20 cellular contexts compared by ENCODE assay signal in genomic region chr2:216839626-216840132, GRCh38. TPM values are rescaled to one million over a fixed set of nuclear protein-coding genes. Genes with fewer than 3 reads are reported as not detected.
DNase-seq lines count a peak whose midpoint lies in the region; ATAC-seq and TF ChIP-seq lines count a peak whose summit lies in the region.
"Had no signal": no experiment of that assay in that cellular context is flagged by ENCODE, and none has a peak within 500 bp of the region (broad histone marks: within the 10 kb centered on the region; RNA-seq: fewer than 3 reads in every experiment).

No MANE protein-coding gene starts in this region.

- no peak for ATAC-seq in PC-3

- DNase-seq in NCI-H82 (lab: John Stamatoyannopoulos, UW), result peak; percentile 10
- no peak for DNase-seq in NCI-H82 treated with DMSO at 0.1 percent for 48 hours (lab: John Stamatoyannopoulos, UW; ENCODE audit: unreplicated experiment)
- DNase-seq in NCI-H2171 (lab: John Stamatoyannopoulos, UW), result peak; percentile 76
- DNase-seq in PC-3, result peak; percentile 16
- peak; percentile 15 for DNase-seq in superior temporal gyrus (ENCODE audit: extremely low spot score)
- DNase-seq in esophagus squamous epithelium (lab: John Stamatoyannopoulos, UW), result no peak
- no peak for DNase-seq in HFFc6
- DNase-seq: EL, H9, KG1, NCI-H1092 treated with DMSO at 0.1 percent for 48 hours, NCI-H1436 treated with DMSO at 0.1 percent for 48 hours, NCI-H2029 treated with DMSO at 0.1 percent for 48 hours, NCI-H510A treated with DMSO at 0.1 percent for 48 hours, SHP77 treated with DMSO at 0.1 percent for 48 hours, T-helper 2 cell had no signal

- H3K4me1 ChIP-seq in PC-3 (ENCODE audit: insufficient read depth, low read length) (no peaks in the 10 kb centered on the region), esophagus squamous epithelium (no peaks in the 10 kb centered on the region)

- WGBS in esophagus squamous epithelium, 2 donors, result 87 to 88% methylated on average over 4 of the region's 4 CpGs

- CTCF ChIA-PET in PC-3 (lab: Charles Lee), result no interaction called here

- intact Hi-C loops in PC-3 (cut with micrococcal nuclease), result no loop called here
- intact Hi-C loops in esophagus squamous epithelium (cut with DNase I), result no loop called here

- H3K9me2 ChIP-seq in PC-3 (replicated peaks; ENCODE audit: low read length), result no peaks in the 10 kb centered on the region

- H3K9ac ChIP-seq in PC-3 (ENCODE audit: low read length), result no peak overlapping the region

- no peak for TF ChIP-seq POLR2A in esophagus squamous epithelium (IDR thresholded peaks at IDR 0.05)

- no peaks in the 10 kb centered on the region for H3K9me3 Mint-ChIP-seq in HFFc6

- H2AFZ ChIP-seq in PC-3 (ENCODE audit: low read length), result no peak overlapping the region

- no peaks in the 10 kb centered on the region for H4K20me1 ChIP-seq in PC-3 (ENCODE audit: low read length)

- H3K27me3 ChIP-seq in PC-3 (ENCODE audit: low read length) (peaks cover 19% of the 10 kb centered on the region; the same call in 1 of the 2 replicates), esophagus squamous epithelium (no peaks in the 10 kb centered on the region)

- no peaks in the 10 kb centered on the region for H3F3A ChIP-seq in PC-3 (ENCODE audit: low read length, unreplicated experiment)

- H3K4me3 ChIP-seq in PC-3 (ENCODE audit: low read length), result no peak overlapping the region
- H3K4me3 ChIP-seq in esophagus squamous epithelium, result no peak overlapping the region
- H3K4me3 ChIP-seq: SK-N-MC had no signal

- POLR2A ChIA-PET in PC-3 (lab: Charles Lee; ENCODE audit: unreplicated experiment), result no interaction called here

- H3K27ac Mint-ChIP-seq in HFFc6, result no peak overlapping the region
- H3K27ac Mint-ChIP-seq: B cell, CD14-positive monocyte, H9 had no signal

- BruUV-seq in PC-3 (replicated peaks; lab: Mats Ljungman, UMichigan), result no TSS peak

- no peaks in the 10 kb centered on the region for H3K36me3 ChIP-seq in PC-3 (ENCODE audit: low read depth, low read length)
- no peaks in the 10 kb centered on the region for H3K36me3 ChIP-seq in esophagus squamous epithelium

- H3K9me3 ChIP-seq in PC-3 (ENCODE audit: low read length), result no peaks in the 10 kb centered on the region
- no peaks in the 10 kb centered on the region for H3K9me3 ChIP-seq in esophagus squamous epithelium

- no peak overlapping the region for H3K4me2 ChIP-seq in PC-3 (ENCODE audit: low read length)

- H3K27ac ChIP-seq in PC-3 (ENCODE audit: low read length) (no peak overlapping the region), esophagus squamous epithelium (no peak overlapping the region)
- H3K27ac ChIP-seq: RWPE1, SK-N-MC had no signal

- H3K4me3 Mint-ChIP-seq in HFFc6, result no peak overlapping the region
- H3K4me3 Mint-ChIP-seq: B cell, CD14-positive monocyte, H9 had no signal

- peaks cover 43% of the 10 kb centered on the region for H3K27me3 Mint-ChIP-seq in HFFc6 (ENCODE audit: insufficient read depth)

- no peaks in the 10 kb centered on the region for H3K36me3 Mint-ChIP-seq in HFFc6 (ENCODE audit: low read depth)
- H3K36me3 Mint-ChIP-seq: CD14-positive monocyte had no signal

- TF ChIP-seq CTCF in PC-3 (conservative IDR thresholded peaks at IDR 0.05; ENCODE audit: low read depth, low read length) (no peak), esophagus squamous epithelium (IDR thresholded peaks at IDR 0.05) (no peak), HFFc6 (IDR thresholded peaks at IDR 0.05) (no peak)

- H3K79me2 ChIP-seq in PC-3 (ENCODE audit: low read length), result no peaks in the 10 kb centered on the region

- no peaks in the 10 kb centered on the region for H3K4me1 Mint-ChIP-seq in HFFc6 (ENCODE audit: low read depth)
- H3K4me1 Mint-ChIP-seq: B cell had no signal

RNA-seq across cellular contexts. Expression of gene TNP1, which starts 20.2 kb away (rescaled TPM):
- not detected in 2 replicates for total RNA-seq in PC-3 (2014; rRNA removed)
- total RNA-seq in esophagus squamous epithelium, result not detected
- not detected for total RNA-seq in HFFc6 (2021; fragmentation: NEBNext Ultra II Directional; extraction: Animal tissue kit (Norgen Biotek cat#: 25700))
- total RNA-seq: B cell, H9 had no signal

Comparison
In these comparisons a context has a peak if more than half of its experiments do, and no peak if none do; other contexts are left out.
1. DNase-seq: peak in NCI-H82 (single experiment), NCI-H2171 (single experiment), PC-3 (single experiment) and superior temporal gyrus (single experiment); none in NCI-H82 treated with DMSO at 0.1 percent for 48 hours (single experiment), esophagus squamous epithelium (single experiment) and HFFc6 (single experiment).